In genomic region chr2:240700616-240701015, GRCh38 we compare ENCODE assay signal across 14 cellular contexts. TPM values are rescaled to one million over a fixed set of nuclear protein-coding genes. Genes with fewer than 3 reads are reported as not detected.
A peak's percentile ranks its signal among the peaks of the same experiment; 100 is the strongest.
DNase-seq lines count a peak whose midpoint lies in the region; ATAC-seq, FAIRE-seq and TF ChIP-seq lines count a peak whose summit lies in the region.
"Not testable (repeated sequence)": the region's sequence is repeated elsewhere in the genome, so short reads cannot be mapped to it uniquely, and the experiment has no call there.
"Had no signal": no experiment of that assay in that cellular context is flagged by ENCODE, and none has a peak within 500 bp of the region (broad histone marks: within the 10 kb centered on the region; RNA-seq: fewer than 3 reads in every experiment).

No MANE protein-coding gene starts in this region.

- in situ Hi-C loops in mammary epithelial cell (cut with MboI; ENCODE audit: low sequenced_read_pairs in 2 of 2) = loop anchor here in 1 of 2 donors (10.0 kb wide), 1 partner anchor 196 kb away; no protein-coding TSS in a partner anchor

- H3K36me3 ChIP-seq in mammary epithelial cell (ENCODE audit: insufficient read depth, low read length); keratinocyte (ENCODE audit: control insufficient read depth in 2 of 2, extremely low read depth in 1 of 2, insufficient read depth in 2 of 2, low read length in 2 of 2): not testable (repeated sequence)

- H3K9ac ChIP-seq in mammary epithelial cell (ENCODE audit: insufficient read depth, low read length); keratinocyte (ENCODE audit: control insufficient read depth, extremely low read depth, insufficient read depth, low read length): not testable (repeated sequence)

- intact Hi-C loops in mammary epithelial cell (cut with micrococcal nuclease) = not testable (repeated sequence)
- intact Hi-C loops in Right ventricle myocardium inferior (cut with DNase I) = loop anchor here (10.0 kb wide), 1 partner anchor 186 kb away; no protein-coding TSS in a partner anchor
- intact Hi-C loops in cardiac septum (cut with DNase I) = loop anchor here (10.0 kb wide), 1 partner anchor 186 kb away; no protein-coding TSS in a partner anchor
- intact Hi-C loops in posterior vena cava (cut with DNase I) = loop anchor here (5.0 to 10.0 kb wide), 2 partner anchors 168 to 186 kb away; no protein-coding TSS in a partner anchor

- H3K79me2 ChIP-seq in mammary epithelial cell (ENCODE audit: insufficient read depth, low read length); keratinocyte (ENCODE audit: control insufficient read depth, insufficient read depth, low read length): not testable (repeated sequence)

- not testable (repeated sequence) for H3K9me3 ChIP-seq in mammary epithelial cell (replicated peaks; ENCODE audit: insufficient read depth, low read length); keratinocyte (ENCODE audit: control insufficient read depth, low read depth, low read length)

- not testable (repeated sequence) for H3K4me3 ChIP-seq in mammary epithelial cell (replicated peaks in 1 of 3; ENCODE audit: insufficient read depth in 1 of 3, low read depth in 2 of 3, low read length in 3 of 3); keratinocyte (ENCODE audit: control insufficient read depth in 2 of 3, extremely low read depth in 1 of 3, insufficient read depth in 2 of 3, low read depth in 1 of 3, low read length in 3 of 3)

- not testable (repeated sequence) for TF ChIP-seq CTCF in mammary epithelial cell (conservative IDR thresholded peaks at IDR 0.05 in 1 of 2, IDR thresholded peaks at IDR 0.05 in 1 of 2; ENCODE audit: extremely low read depth in 1 of 2, insufficient read depth in 1 of 2, low read depth in 1 of 2, low read length in 2 of 2); keratinocyte (optimal IDR thresholded peaks at IDR 0.05 in 1 of 3, IDR thresholded peaks at IDR 0.05 in 1 of 3, conservative IDR thresholded peaks at IDR 0.05 in 1 of 3; ENCODE audit: extremely low read depth in 1 of 3, insufficient read depth in 2 of 3, low read length in 3 of 3)

- DNase-seq in mammary epithelial cell; keratinocyte (ENCODE audit: low read depth, low spot score): not testable (repeated sequence)
- DNase-seq in Right ventricle myocardium inferior (ENCODE audit: missing footprints) (peak; percentile 18), cardiac septum (ENCODE audit: low spot score) (peak; percentile 36), posterior vena cava (ENCODE audit: low spot score) (peak; percentile 66)

- H3K27ac ChIP-seq in mammary epithelial cell (ENCODE audit: insufficient read depth, low read depth, low read length); keratinocyte (ENCODE audit: control insufficient read depth, insufficient read depth, low read length): not testable (repeated sequence)

- not testable (repeated sequence) for ATAC-seq in Right ventricle myocardium inferior

- not testable (repeated sequence) for H3K4me2 ChIP-seq in mammary epithelial cell (ENCODE audit: insufficient read depth, low read depth, low read length)
- peak overlapping the region; percentile 3 for H3K4me2 ChIP-seq in keratinocyte (ENCODE audit: control insufficient read depth, extremely low read depth, insufficient read depth, low read depth, low read length)

- peak overlapping the region; percentile 13 for H2AFZ ChIP-seq in mammary epithelial cell (ENCODE audit: low read depth, low read length)
- H2AFZ ChIP-seq in keratinocyte (ENCODE audit: control insufficient read depth, low read length) = not testable (repeated sequence)

- H4K20me1 ChIP-seq in mammary epithelial cell (ENCODE audit: insufficient read depth, low read length); keratinocyte (ENCODE audit: control insufficient read depth, extremely low read depth, insufficient read depth, low read length): not testable (repeated sequence)

- H3K9me1 ChIP-seq in keratinocyte (ENCODE audit: control insufficient read depth, extremely low read depth, insufficient read depth, low read length) = not testable (repeated sequence)

- not testable (repeated sequence) for H3K4me1 ChIP-seq in mammary epithelial cell (ENCODE audit: insufficient read depth, low read length); keratinocyte (ENCODE audit: control insufficient read depth, extremely low read depth, insufficient read depth, low read length)

- peaks cover 14% of the 10 kb centered on the region for H3K27me3 ChIP-seq in mammary epithelial cell (ENCODE audit: insufficient read depth, low read length)
- H3K27me3 ChIP-seq in keratinocyte (ENCODE audit: control insufficient read depth, extremely low read depth, insufficient read depth, low read length) = peaks cover 32% of the 10 kb centered on the region

- dilution Hi-C loops in mammary epithelial cell (cut with HindIII; ENCODE audit: low sequenced_read_pairs); keratinocyte (cut with MboI; ENCODE audit: extremely low pct_ligation_motif_present, low sequenced_read_pairs): not testable (repeated sequence)

- CTCF ChIA-PET in mammary epithelial cell (lab: Charles Lee; ENCODE audit: low non-redundant PET) = not testable (repeated sequence)

- FAIRE-seq in keratinocyte (lab: Jason Lieb, UNC) = peak; percentile 36

- WGBS in mammary epithelial cell (ENCODE audit: low coverage, missing lambda C conversion rate) = 12% methylated on average over 18 of the region's 21 CpGs

- not testable (repeated sequence) for BruUV-seq in mammary epithelial cell (replicated peaks; lab: Mats Ljungman, UMichigan)

RNA-seq across cellular contexts. Expression of gene AQP12A, which starts 8.9 kb away (rescaled TPM):
- total RNA-seq in mammary epithelial cell (not detected), Right ventricle myocardium inferior (not detected), cardiac septum (not detected), posterior vena cava (not detected)
- polyA plus RNA-seq in mammary epithelial cell (not detected), keratinocyte (not detected in 3 replicates)
- polyA minus RNA-seq in mammary epithelial cell (not detected), keratinocyte (not detected in 3 replicates)
- not detected for polyA plus RNA-seq in keratinocyte (2011; ENCODE audit: low read depth)
- polyA plus RNA-seq in keratinocyte (2011; cell fraction: cytosol; rRNA removed) = not detected in 2 replicates
- not detected in 2 replicates for polyA plus RNA-seq in keratinocyte (2011; cell fraction: nucleus; rRNA removed)
- polyA plus RNA-seq in keratinocyte (2012; ENCODE audit: low replicate concordance) = not detected in 2 replicates
- not detected for polyA minus RNA-seq in keratinocyte (2011; cell fraction: cytosol; rRNA and poly(A)+ RNA removed)
- polyA minus RNA-seq in keratinocyte (2011; cell fraction: nucleus; rRNA and poly(A)+ RNA removed) = not detected in 2 replicates
- total RNA-seq: A673; CD4-positive, alpha-beta memory T cell; CD4-positive, CD25-positive, alpha-beta regulatory T cell; CD8-positive, alpha-beta memory T cell; Daoy; G401; GM12878 had no signal
- polyA plus RNA-seq: AG04450; CD14-positive monocyte; CD4-positive, alpha-beta memory T cell; CD4-positive, CD25-positive, alpha-beta regulatory T cell; CD8-positive, alpha-beta memory T cell; GM12878 had no signal

RNA-seq across cellular contexts. Expression of gene AQP12B, which starts 17.9 kb away (rescaled TPM):
- total RNA-seq in mammary epithelial cell (not detected), Right ventricle myocardium inferior (not detected), cardiac septum (not detected), posterior vena cava (under 1 TPM in 1 of 2 donors, not detected in 1; 0.19 TPM)
- polyA plus RNA-seq in mammary epithelial cell (not detected), keratinocyte (not detected in 3 replicates)
- polyA minus RNA-seq in mammary epithelial cell (not detected), keratinocyte (not detected in 3 replicates)
- not detected for polyA plus RNA-seq in keratinocyte (2011; ENCODE audit: low read depth)
- polyA plus RNA-seq in keratinocyte (2011; cell fraction: cytosol; rRNA removed) = not detected in 2 replicates
- not detected in 2 replicates for polyA plus RNA-seq in keratinocyte (2011; cell fraction: nucleus; rRNA removed)
- not detected in 2 replicates for polyA plus RNA-seq in keratinocyte (2012; ENCODE audit: low replicate concordance)
- not detected for polyA minus RNA-seq in keratinocyte (2011; cell fraction: cytosol; rRNA and poly(A)+ RNA removed)
- polyA minus RNA-seq in keratinocyte (2011; cell fraction: nucleus; rRNA and poly(A)+ RNA removed) = not detected in 2 replicates
- total RNA-seq: A673; CD4-positive, alpha-beta memory T cell; CD4-positive, CD25-positive, alpha-beta regulatory T cell; CD8-positive, alpha-beta memory T cell; Daoy; G401; GM12878 had no signal
- polyA plus RNA-seq: AG04450; CD14-positive monocyte; CD4-positive, alpha-beta memory T cell; CD4-positive, CD25-positive, alpha-beta regulatory T cell; CD8-positive, alpha-beta memory T cell; GM12878 had no signal
